Comparison of ENCODE assay signal across 18 cellular contexts in genomic region chr15:58777107-58777506, GRCh38. TPM values are rescaled to one million over a fixed set of nuclear protein-coding genes. Genes with fewer than 3 reads are reported as not detected.
DNase-seq lines count a peak whose midpoint lies in the region; ATAC-seq and TF ChIP-seq lines count a peak whose summit lies in the region.
"Had no signal": no experiment of that assay in that cellular context is flagged by ENCODE, and none has a peak within 500 bp of the region (broad histone marks: within the 10 kb centered on the region; RNA-seq: fewer than 3 reads in every experiment).

No MANE protein-coding gene starts in this region.

- TF ChIP-seq CTCF in GM10266 (IDR thresholded peaks at IDR 0.05; ENCODE audit: control insufficient read depth, insufficient read depth, low read depth, missing control alignments) (no peak), progenitor cell of endocrine pancreas (IDR thresholded peaks at IDR 0.05; ENCODE audit: unreplicated experiment) (no peak)

- H3K4me3 Mint-ChIP-seq in T-helper 17 cell = peak overlapping the region; percentile 33
- no peak overlapping the region for H3K4me3 Mint-ChIP-seq in progenitor cell of endocrine pancreas (ENCODE audit: low read depth)

- H3K27me3 Mint-ChIP-seq in T-helper 17 cell = no peaks in the 10 kb centered on the region
- no peaks in the 10 kb centered on the region for H3K27me3 Mint-ChIP-seq in progenitor cell of endocrine pancreas

- H3K27ac Mint-ChIP-seq in T-helper 17 cell (no peak overlapping the region), progenitor cell of endocrine pancreas (no peak overlapping the region)

- H3K36me3 Mint-ChIP-seq in T-helper 17 cell (ENCODE audit: low read depth) (peaks cover 3% of the 10 kb centered on the region), progenitor cell of endocrine pancreas (ENCODE audit: insufficient read depth) (peaks cover 1% of the 10 kb centered on the region)

- H3K4me1 Mint-ChIP-seq in T-helper 17 cell = peaks cover 17% of the 10 kb centered on the region
- peaks cover 5% of the 10 kb centered on the region for H3K4me1 Mint-ChIP-seq in progenitor cell of endocrine pancreas (ENCODE audit: low read depth)

- DNase-seq in GM10266 (ENCODE audit: extremely low spot score) (peak; percentile 39), GM19238 (ENCODE audit: insufficient read length, low spot score) (peak; percentile 25), T-helper 17 cell (no peak), H4 (ENCODE audit: low spot score) (no peak), progenitor cell of endocrine pancreas (ENCODE audit: low spot score, unreplicated experiment) (no peak), NCI-H446 (lab: John Stamatoyannopoulos, UW) (no peak)
- DNase-seq: activated CD4-positive, CD25-positive, alpha-beta regulatory T cell treated with anti-CD3 and anti-CD28 coated beads, Interleukin-2, amount 50 U/mL, for 72 hours; H7; heart left ventricle; IMR-90; NCI-H1694; NCI-H524; posterior cingulate gyrus; stimulated activated CD4-positive, alpha-beta T cell treated with anti-CD3 and anti-CD28 coated beads, Interleukin-15, amount 100 ng/mL, for 24 hours; T-helper 1 cell; upper lobe of right lung had no signal

- no peaks in the 10 kb centered on the region for H3K9me3 Mint-ChIP-seq in progenitor cell of endocrine pancreas (ENCODE audit: low read depth)

- H3K9me3 ChIP-seq in T-helper 17 cell (ENCODE audit: control insufficient read depth, low read length, poor library complexity, severe bottlenecking) = no peaks in the 10 kb centered on the region
- H3K9me3 ChIP-seq: heart left ventricle, upper lobe of right lung had no signal

- peak; percentile 67 for ATAC-seq in HG02763 (IDR thresholded peaks at IDR 0.05; ENCODE audit: unreplicated experiment)
- ATAC-seq in T-helper 17 cell = no peak
- ATAC-seq in HG02970 (IDR thresholded peaks at IDR 0.05; ENCODE audit: low FRiP score, unreplicated experiment) = no peak
- ATAC-seq: heart left ventricle, upper lobe of right lung had no signal

RNA-seq across cellular contexts. Expression of gene MINDY2, which starts 6.0 kb away (rescaled TPM):
- total RNA-seq in T-helper 17 cell = 10 to 100 TPM; 13.3 to 17.9 TPM
- 2.5 and 3.4 TPM in 2 replicates for total RNA-seq in H4 (2014; rRNA removed; shearing (Covaris generic))
- total RNA-seq in progenitor cell of endocrine pancreas = 23.1 and 27.1 TPM in 2 replicates

RNA-seq across cellular contexts. Expression of gene ADAM10, which starts 27.6 kb away (rescaled TPM):
- total RNA-seq in T-helper 17 cell (100 to 1,000 TPM; 137 to 142 TPM), progenitor cell of endocrine pancreas (237 and 238 TPM in 2 replicates)
- 37.4 and 58.3 TPM in 2 replicates for total RNA-seq in H4 (2014; rRNA removed; shearing (Covaris generic))

Comparison
In these comparisons a context has a peak if more than half of its experiments do, and no peak if none do; other contexts are left out.
1. DNase-seq: peak in GM10266 (single experiment) and GM19238 (single experiment); none in T-helper 17 cell (0 of 3), H4 (single experiment), progenitor cell of endocrine pancreas (single experiment) and NCI-H446 (0 of 2).